ENCODE assay signal across 8 cellular contexts in the genomic region with DNA sequence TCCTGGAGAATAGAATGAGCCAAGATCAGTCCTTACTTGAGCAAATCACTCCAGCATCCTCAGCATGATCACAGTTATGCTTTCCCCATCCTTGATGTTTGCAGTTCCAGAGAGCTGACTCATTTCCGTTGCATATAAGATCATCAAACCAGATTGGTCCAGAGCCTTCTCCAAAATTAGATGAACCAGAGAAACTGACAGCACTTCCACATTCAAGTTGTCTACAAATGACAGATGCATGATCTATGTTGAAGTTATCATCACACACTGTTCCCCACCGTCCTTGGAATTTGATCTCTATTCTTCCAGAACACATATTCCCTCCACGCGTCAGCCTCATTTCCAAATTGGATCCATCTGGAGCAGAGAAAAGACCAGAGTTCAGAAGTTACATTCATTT. TPM values are rescaled to one million over a fixed set of nuclear protein-coding genes. Genes with fewer than 3 reads are reported as not detected.
DNase-seq lines count a peak whose midpoint lies in the region; ATAC-seq and TF ChIP-seq lines count a peak whose summit lies in the region.

No MANE protein-coding gene starts in this region.

- intact Hi-C loops in CD14-positive monocyte (cut with micrococcal nuclease), result no loop called here
- intact Hi-C loops in activated CD4-positive, alpha-beta T cell treated with anti-CD3 and anti-CD28 coated beads for 36 hours (cut with DNase I, micrococcal nuclease), result no loop called here

- H3K27me3 ChIP-seq in trophoblast cell (ENCODE audit: insufficient read depth, low read length), result no peaks in the 10 kb centered on the region

- H4K8ac ChIP-seq in trophoblast cell (ENCODE audit: low read depth, low read length), result no peak overlapping the region

- no peak overlapping the region for H3K18ac ChIP-seq in trophoblast cell (ENCODE audit: low read length)

- no peak overlapping the region for H4K91ac ChIP-seq in trophoblast cell (ENCODE audit: low read depth, low read length)

- H3K4me3 ChIP-seq in fibroblast of the aortic adventitia (ENCODE audit: low read depth, low read length) (no peak overlapping the region), trophoblast cell (ENCODE audit: low read depth, low read length) (no peak overlapping the region)

- peaks cover 0 to 2% (median 0%) of the 10 kb centered on the region in 3 donors for H3K27me3 Mint-ChIP-seq in CD14-positive monocyte (ENCODE audit: low read depth in 3 of 3)
- H3K27me3 Mint-ChIP-seq in activated CD4-positive, alpha-beta T cell treated with anti-CD3 and anti-CD28 coated beads for 36 hours, result peaks cover 24% of the 10 kb centered on the region

- peaks cover 44 to 53% of the 10 kb centered on the region in 2 donors for H3K36me3 Mint-ChIP-seq in CD14-positive monocyte
- no peaks in the 10 kb centered on the region for H3K36me3 Mint-ChIP-seq in activated CD4-positive, alpha-beta T cell treated with anti-CD3 and anti-CD28 coated beads for 36 hours (ENCODE audit: low read depth)

- no peak overlapping the region for H3K4ac ChIP-seq in trophoblast cell (ENCODE audit: low read depth, low read length)

- no peak overlapping the region for H3K4me2 ChIP-seq in trophoblast cell (ENCODE audit: low read length)

- no peak overlapping the region for H2BK5ac ChIP-seq in trophoblast cell (ENCODE audit: low read depth, low read length, poor library complexity)

- peaks cover 73% of the 10 kb centered on the region for H3K4me1 Mint-ChIP-seq in CD14-positive monocyte
- H3K4me1 Mint-ChIP-seq in activated CD4-positive, alpha-beta T cell treated with anti-CD3 and anti-CD28 coated beads for 36 hours, result no peaks in the 10 kb centered on the region

- H3K36me3 ChIP-seq in trophoblast cell (ENCODE audit: control insufficient read depth in 1 of 2, insufficient read depth in 2 of 2, low read length in 2 of 2), result no peaks in the 10 kb centered on the region

- H3K9me3 ChIP-seq in trophoblast cell (ENCODE audit: insufficient read depth, low read depth, low read length), result no peaks in the 10 kb centered on the region

- H2BK120ac ChIP-seq in trophoblast cell (ENCODE audit: insufficient read depth, low read length, poor library complexity), result no peak overlapping the region

- TF ChIP-seq CTCF in CD14-positive monocyte (IDR thresholded peaks at IDR 0.05) (no peak), fibroblast of the aortic adventitia (IDR thresholded peaks at IDR 0.05; ENCODE audit: insufficient read depth, low read length) (no peak)

- peak overlapping the region in 1 of 2 donors; percentile 67 for H3K4me3 Mint-ChIP-seq in CD14-positive monocyte
- H3K4me3 Mint-ChIP-seq in activated CD4-positive, alpha-beta T cell treated with anti-CD3 and anti-CD28 coated beads for 36 hours, result no peak overlapping the region

- peak overlapping the region; percentile 78 to 95 (median 88) for H3K27ac Mint-ChIP-seq in CD14-positive monocyte
- H3K27ac Mint-ChIP-seq in activated CD4-positive, alpha-beta T cell treated with anti-CD3 and anti-CD28 coated beads for 36 hours, result no peak overlapping the region

- H3K79me2 ChIP-seq in trophoblast cell (ENCODE audit: control insufficient read depth, insufficient read depth, low read length, poor library complexity), result no peaks in the 10 kb centered on the region

- H3K23ac ChIP-seq in trophoblast cell (ENCODE audit: low read length), result no peak overlapping the region

- ATAC-seq in HG02759 (IDR thresholded peaks at IDR 0.05; ENCODE audit: unreplicated experiment) (no peak), HG02884 (IDR thresholded peaks at IDR 0.05; ENCODE audit: unreplicated experiment) (no peak)
- ATAC-seq in activated CD4-positive, alpha-beta T cell treated with anti-CD3 and anti-CD28 coated beads for 36 hours, result no peak

- no peak for DNase-seq in CD14-positive monocyte (ENCODE audit: low spot score)
- DNase-seq in SIG-M5 (lab: John Stamatoyannopoulos, UW), result peak; percentile 34
- DNase-seq in fibroblast of the aortic adventitia (ENCODE audit: low read depth), result peak; percentile 90
- DNase-seq in trophoblast cell, result peak in 1 of 2 donors; percentile 33
- DNase-seq in activated CD4-positive, alpha-beta T cell treated with anti-CD3 and anti-CD28 coated beads for 36 hours, result no peak
- DNase-seq in effector CD8-positive, alpha-beta T cell (lab: John Stamatoyannopoulos, UW), result no peak

- H2BK12ac ChIP-seq in trophoblast cell (ENCODE audit: low read length), result peak overlapping the region; percentile 49

- H2AFZ ChIP-seq in trophoblast cell (ENCODE audit: insufficient read depth, low read length, poor library complexity), result no peak overlapping the region

- peaks cover 0 to 6% (median 0%) of the 10 kb centered on the region in 7 donors for H3K9me3 Mint-ChIP-seq in CD14-positive monocyte
- no peaks in the 10 kb centered on the region for H3K9me3 Mint-ChIP-seq in activated CD4-positive, alpha-beta T cell treated with anti-CD3 and anti-CD28 coated beads for 36 hours (ENCODE audit: low read depth)

- H2AK5ac ChIP-seq in trophoblast cell (ENCODE audit: low read length), result no peak overlapping the region

- no CpG with 5 or more reads among the region's 4 CpGs for WGBS in trophoblast cell (ENCODE audit: extremely low coverage, insufficient coverage, insufficient read length)

- H3K14ac ChIP-seq in trophoblast cell (ENCODE audit: low read length), result no peak overlapping the region

- no peaks in the 10 kb centered on the region for H3K79me1 ChIP-seq in trophoblast cell (ENCODE audit: low read length)

- peaks cover 0 to 3% of the 10 kb centered on the region in 2 experiments for H3K4me1 ChIP-seq in trophoblast cell (ENCODE audit: control insufficient read depth in 1 of 2, insufficient read depth in 2 of 2, low read length in 2 of 2)

- POLR2A ChIA-PET in activated CD4-positive, alpha-beta T cell treated with anti-CD3 and anti-CD28 coated beads for 36 hours (lab: Charles Lee), result no interaction called here

- CTCF ChIA-PET in activated CD4-positive, alpha-beta T cell treated with anti-CD3 and anti-CD28 coated beads for 36 hours (lab: Charles Lee), result no interaction called here

- no peak overlapping the region for H3K27ac ChIP-seq in trophoblast cell (ENCODE audit: low read depth, low read length)

- H3K9ac ChIP-seq in trophoblast cell (ENCODE audit: low read length), result no peak overlapping the region

- no peak overlapping the region for H4K12ac ChIP-seq in trophoblast cell (ENCODE audit: low read depth, low read length)

RNA-seq across cellular contexts. Expression of gene CD163, which starts 4.7 kb away (rescaled TPM):
- polyA plus RNA-seq in CD14-positive monocyte, result 100 to 1,000 TPM; 119 to 123 TPM
- not detected in 2 replicates for total RNA-seq in fibroblast of the aortic adventitia (ENCODE audit: low replicate concordance)
- polyA plus RNA-seq in trophoblast cell (2013), result 0.97 and 1.1 TPM in 2 replicates
- total RNA-seq in activated CD4-positive, alpha-beta T cell treated with anti-CD3 and anti-CD28 coated beads for 36 hours, result not detected

RNA-seq across cellular contexts. Expression of gene CD163L1, which starts 54.9 kb away (rescaled TPM):
- polyA plus RNA-seq in CD14-positive monocyte, result 1 to 10 TPM; 1.0 to 1.1 TPM
- 0.08 and 0.36 TPM in 2 replicates for total RNA-seq in fibroblast of the aortic adventitia (ENCODE audit: low replicate concordance)
- 0.07 and 0.16 TPM in 2 replicates for polyA plus RNA-seq in trophoblast cell (2013)
- not detected for total RNA-seq in activated CD4-positive, alpha-beta T cell treated with anti-CD3 and anti-CD28 coated beads for 36 hours

Comparison
In these comparisons a context has a peak if more than half of its experiments do, and no peak if none do; other contexts are left out.
1. DNase-seq: peak in SIG-M5 (single experiment) and fibroblast of the aortic adventitia (single experiment); none in CD14-positive monocyte (single experiment), activated CD4-positive, alpha-beta T cell treated with anti-CD3 and anti-CD28 coated beads for 36 hours (single experiment) and effector CD8-positive, alpha-beta T cell (single experiment).